8 cellular contexts compared by ENCODE assay signal in genomic region chr15:67542462-67543347, GRCh38. TPM values are rescaled to one million over a fixed set of nuclear protein-coding genes. Genes with fewer than 3 reads are reported as not detected.
DNase-seq lines count a peak whose midpoint lies in the region; ATAC-seq and TF ChIP-seq lines count a peak whose summit lies in the region.

Gene MAP2K5, plus strand, starts transcription at chr15:67542703. Its CDS starts 633 bp downstream, at chr15:67543336.

- ATAC-seq in HG02642 (IDR thresholded peaks at IDR 0.05; ENCODE audit: poor library complexity, unreplicated experiment) (peak; percentile 72), GM18520 (IDR thresholded peaks at IDR 0.05; ENCODE audit: unreplicated experiment) (no peak)

- no peaks in the 10 kb centered on the region for H3K27me3 ChIP-seq in kidney epithelial cell (ENCODE audit: control insufficient read depth, insufficient read depth, low read length)

- TF ChIP-seq CTCF in kidney epithelial cell (IDR thresholded peaks at IDR 0.05; ENCODE audit: insufficient read depth, low read length, poor library complexity, severe bottlenecking): no peak

- no peaks in the 10 kb centered on the region for H3K36me3 ChIP-seq in kidney epithelial cell (ENCODE audit: control insufficient read depth, insufficient read depth, low read length)

- peak within 1 kb of the TSS; percentile 81 for H3K4me3 ChIP-seq in kidney epithelial cell (ENCODE audit: low read depth, low read length)

- peak; percentile 82 for DNase-seq in Daoy (ENCODE audit: low read depth)
- DNase-seq in NCI-H2227 (lab: John Stamatoyannopoulos, UW; ENCODE audit: unreplicated experiment): peak; percentile 78
- DNase-seq in activated CD4-positive, CD25-positive, alpha-beta regulatory T cell treated with anti-CD3 and anti-CD28 coated beads, Interleukin-2, amount 50 U/mL, for 16 hours (ENCODE audit: low read depth, low spot score): peak; percentile 67
- DNase-seq in central memory CD4-positive, alpha-beta T cell: peak; percentile 80
- DNase-seq in kidney epithelial cell (ENCODE audit: low read depth): no peak
- peak; percentile 67 to 81 for DNase-seq in stimulated activated CD4-positive, alpha-beta T cell treated with anti-CD3 and anti-CD28 coated beads, Interleukin-15, amount 100 ng/mL, for 1 hour (ENCODE audit: low read depth in 1 of 2, low spot score in 1 of 2)

RNA-seq across cellular contexts. Expression of gene MAP2K5, which starts in this region (rescaled TPM):
- 2.2 and 3.4 TPM in 2 replicates for total RNA-seq in Daoy (2014; rRNA removed; shearing (Covaris generic))
- 7.7 and 8.0 TPM in 2 replicates for total RNA-seq in kidney epithelial cell
